In genomic region chr9:114196924-114197570, GRCh38 we compare ENCODE assay signal across 18 cellular contexts.
"Had no signal": no experiment of that assay in that cellular context is flagged by ENCODE, and none has a peak within 500 bp of the region (broad histone marks: within the 10 kb centered on the region; RNA-seq: fewer than 3 reads in every experiment).

No MANE protein-coding gene starts in this region.

- H3K4me3 Mint-ChIP-seq: activated CD4-positive, alpha-beta memory T cell treated with anti-CD3 and anti-CD28 coated beads for 36 hours; activated CD4-positive, alpha-beta T cell treated with anti-CD3 and anti-CD28 coated beads for 36 hours; activated CD8-positive, alpha-beta memory T cell treated with anti-CD3 and anti-CD28 coated beads, Interleukin-2, amount 10 ng/mL, durations not matched to agents 7 days and 5 days; stimulated activated naive CD8-positive, alpha-beta T cell treated with anti-CD3 and anti-CD28 coated beads, Interleukin-15, Interleukin-2, amounts not matched to agents 100 ng/mL and 50 ng/mL, for 24 hours; type B pancreatic cell had no signal

- DNase-seq: activated CD4-positive, alpha-beta memory T cell treated with anti-CD3 and anti-CD28 coated beads for 36 hours; activated CD4-positive, alpha-beta T cell treated with anti-CD3 and anti-CD28 coated beads for 36 hours; activated CD8-positive, alpha-beta memory T cell treated with anti-CD3 and anti-CD28 coated beads, Interleukin-2, amount 10 ng/mL, durations not matched to agents 7 days and 5 days; activated naive CD4-positive, alpha-beta T cell treated with anti-CD3 and anti-CD28 coated beads, Interleukin-2, amount 50 U/mL, for 16 hours; activated T-cell treated with anti-CD3 and anti-CD28 coated beads, Interleukin-2, amount 50 U/mL, for 1 hour; adrenal gland; central memory CD4-positive, alpha-beta T cell; colonic mucosa; hippocampal formation; kidney; ovary; spleen had no signal

- ATAC-seq: activated CD4-positive, alpha-beta T cell treated with anti-CD3 and anti-CD28 coated beads for 36 hours; activated CD8-positive, alpha-beta memory T cell treated with anti-CD3 and anti-CD28 coated beads, Interleukin-2, amount 10 ng/mL, durations not matched to agents 7 days and 5 days; sciatic nerve had no signal

- H3K9me3 Mint-ChIP-seq: activated CD4-positive, alpha-beta memory T cell treated with anti-CD3 and anti-CD28 coated beads for 36 hours; activated T-helper 2 cell treated with anti-CD3 and anti-CD28 coated beads, Interferon-gamma antibody, Interleukin-2, Interleukin-4, amounts not matched to agents 10 μg/mL and 5 μg/mL and 100 μg/mL, durations not matched to agents 14 hours and 24 hours and 36 hours; stimulated activated naive CD8-positive, alpha-beta T cell treated with anti-CD3 and anti-CD28 coated beads, Interleukin-15, Interleukin-2, amounts not matched to agents 100 ng/mL and 50 ng/mL, for 24 hours; type B pancreatic cell had no signal

- H3K4me1 ChIP-seq: adrenal gland, colonic mucosa, spleen had no signal

- H3K36me3 Mint-ChIP-seq: activated CD4-positive, alpha-beta memory T cell treated with anti-CD3 and anti-CD28 coated beads for 36 hours; activated CD8-positive, alpha-beta memory T cell treated with anti-CD3 and anti-CD28 coated beads, Interleukin-2, amount 10 ng/mL, durations not matched to agents 7 days and 5 days had no signal

- H3K4me1 Mint-ChIP-seq: activated CD4-positive, alpha-beta T cell treated with anti-CD3 and anti-CD28 coated beads for 36 hours; activated CD8-positive, alpha-beta memory T cell treated with anti-CD3 and anti-CD28 coated beads, Interleukin-2, amount 10 ng/mL, durations not matched to agents 7 days and 5 days had no signal

- H3K27ac ChIP-seq: adrenal gland, colonic mucosa, ovary, spleen, VCaP had no signal

- H3K9me3 ChIP-seq: adrenal gland, colonic mucosa, ovary, spleen had no signal

- FAIRE-seq: endometrium, kidney had no signal

- H3K36me3 ChIP-seq: adrenal gland, colonic mucosa, ovary, spleen had no signal

- H3K27me3 ChIP-seq: adrenal gland, colonic mucosa, ovary, spleen had no signal

- H3K4me3 ChIP-seq: adrenal gland, colonic mucosa, ovary, spleen had no signal

- H3K27ac Mint-ChIP-seq: activated CD4-positive, alpha-beta memory T cell treated with anti-CD3 and anti-CD28 coated beads for 36 hours; activated CD4-positive, alpha-beta T cell treated with anti-CD3 and anti-CD28 coated beads for 36 hours; activated CD8-positive, alpha-beta memory T cell treated with anti-CD3 and anti-CD28 coated beads, Interleukin-2, amount 10 ng/mL, durations not matched to agents 7 days and 5 days; activated T-helper 2 cell treated with anti-CD3 and anti-CD28 coated beads, Interferon-gamma antibody, Interleukin-2, Interleukin-4, amounts not matched to agents 10 μg/mL and 5 μg/mL and 100 μg/mL, durations not matched to agents 14 hours and 24 hours and 36 hours; stimulated activated naive CD8-positive, alpha-beta T cell treated with anti-CD3 and anti-CD28 coated beads, Interleukin-15, Interleukin-2, amounts not matched to agents 100 ng/mL and 50 ng/mL, for 24 hours; type B pancreatic cell had no signal

- H3K27me3 Mint-ChIP-seq: activated CD4-positive, alpha-beta memory T cell treated with anti-CD3 and anti-CD28 coated beads for 36 hours; activated CD4-positive, alpha-beta T cell treated with anti-CD3 and anti-CD28 coated beads for 36 hours; stimulated activated naive CD8-positive, alpha-beta T cell treated with anti-CD3 and anti-CD28 coated beads, Interleukin-15, Interleukin-2, amounts not matched to agents 100 ng/mL and 50 ng/mL, for 24 hours; type B pancreatic cell had no signal
